12 cellular contexts compared by ENCODE assay signal in the genomic region with DNA sequence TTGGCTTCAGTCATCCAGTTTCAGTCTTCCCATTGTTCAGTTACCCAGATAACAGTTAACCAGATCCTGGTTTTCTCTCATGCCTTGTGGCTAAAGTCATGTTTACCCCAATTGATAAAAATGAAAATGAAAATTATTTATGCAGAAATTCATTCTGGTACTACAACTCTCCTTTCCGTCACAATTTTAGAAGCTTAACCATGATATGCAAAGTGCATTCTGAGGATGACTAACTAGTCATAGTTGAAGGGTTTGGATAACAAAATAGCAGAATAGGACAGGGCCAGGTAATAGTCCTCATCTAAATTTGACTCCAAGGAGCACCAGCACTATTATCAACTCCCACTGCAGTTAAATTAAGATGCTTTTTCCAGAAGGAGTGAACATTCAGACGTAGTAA.
DNase-seq lines count a peak whose midpoint lies in the region; ATAC-seq lines count a peak whose summit lies in the region.
"Had no signal": no experiment of that assay in that cellular context is flagged by ENCODE, and none has a peak within 500 bp of the region (broad histone marks: within the 10 kb centered on the region; RNA-seq: fewer than 3 reads in every experiment).

No MANE protein-coding gene starts in this region.

- no peaks in the 10 kb centered on the region for H3K9me3 Mint-ChIP-seq in activated CD8-positive, alpha-beta memory T cell treated with anti-CD3 and anti-CD28 coated beads, Interleukin-2, amount 10 ng/mL, durations not matched to agents 7 days and 5 days (ENCODE audit: low read depth)
- H3K9me3 Mint-ChIP-seq: activated T-helper 17 cell treated with anti-CD3 and anti-CD28 coated beads, Interleukin-2, amount 50 U/mL, for 72 hours had no signal

- peak; percentile 0 for DNase-seq in putamen (ENCODE audit: low spot score)
- no peak for DNase-seq in NCI-H510A (lab: John Stamatoyannopoulos, UW)
- DNase-seq in activated CD8-positive, alpha-beta memory T cell treated with anti-CD3 and anti-CD28 coated beads, Interleukin-2, amount 10 ng/mL, durations not matched to agents 7 days and 5 days: no peak
- DNase-seq in left cardiac atrium: no peak
- no peak for DNase-seq in GOT3 (lab: John Stamatoyannopoulos, UW)
- DNase-seq: CD4-positive, alpha-beta memory T cell; glutamatergic neuron; NCI-H1694 treated with DMSO at 0.1 percent for 48 hours had no signal

- H3K27ac Mint-ChIP-seq in activated CD8-positive, alpha-beta memory T cell treated with anti-CD3 and anti-CD28 coated beads, Interleukin-2, amount 10 ng/mL, durations not matched to agents 7 days and 5 days: no peak overlapping the region
- H3K27ac Mint-ChIP-seq: activated T-helper 17 cell treated with anti-CD3 and anti-CD28 coated beads, Interleukin-2, amount 50 U/mL, for 72 hours; CD4-positive, alpha-beta memory T cell had no signal

- H3K36me3 Mint-ChIP-seq in activated CD8-positive, alpha-beta memory T cell treated with anti-CD3 and anti-CD28 coated beads, Interleukin-2, amount 10 ng/mL, durations not matched to agents 7 days and 5 days: no peaks in the 10 kb centered on the region
- H3K36me3 Mint-ChIP-seq: CD4-positive, alpha-beta memory T cell had no signal

- intact Hi-C loops in left cardiac atrium (cut with DNase I): no loop called here

- H3K4me1 Mint-ChIP-seq in activated CD8-positive, alpha-beta memory T cell treated with anti-CD3 and anti-CD28 coated beads, Interleukin-2, amount 10 ng/mL, durations not matched to agents 7 days and 5 days: no peaks in the 10 kb centered on the region
- H3K4me1 Mint-ChIP-seq: activated T-helper 17 cell treated with anti-CD3 and anti-CD28 coated beads, Interleukin-2, amount 50 U/mL, for 72 hours had no signal

- CTCF ChIA-PET in activated CD8-positive, alpha-beta memory T cell treated with anti-CD3 and anti-CD28 coated beads, Interleukin-2, amount 10 ng/mL, durations not matched to agents 7 days and 5 days (lab: Charles Lee): no interaction called here

- H3K4me3 Mint-ChIP-seq in activated CD8-positive, alpha-beta memory T cell treated with anti-CD3 and anti-CD28 coated beads, Interleukin-2, amount 10 ng/mL, durations not matched to agents 7 days and 5 days: no peak overlapping the region
- H3K4me3 Mint-ChIP-seq: activated T-helper 17 cell treated with anti-CD3 and anti-CD28 coated beads, Interleukin-2, amount 50 U/mL, for 72 hours; CD4-positive, alpha-beta memory T cell had no signal

- peak; percentile 96 for ATAC-seq in GM19043 (IDR thresholded peaks at IDR 0.05; ENCODE audit: low read depth, unreplicated experiment)
- peak; percentile 94 for ATAC-seq in GM21737 (IDR thresholded peaks at IDR 0.05; ENCODE audit: unreplicated experiment)
- peak; percentile 97 for ATAC-seq in HG03108 (IDR thresholded peaks at IDR 0.05; ENCODE audit: unreplicated experiment)
- ATAC-seq in activated CD8-positive, alpha-beta memory T cell treated with anti-CD3 and anti-CD28 coated beads, Interleukin-2, amount 10 ng/mL, durations not matched to agents 7 days and 5 days: no peak
- no peak for ATAC-seq in left cardiac atrium
- ATAC-seq: activated T-helper 17 cell treated with anti-CD3 and anti-CD28 coated beads, Interleukin-2, amount 50 U/mL, for 72 hours had no signal

- H3K27me3 Mint-ChIP-seq in activated CD8-positive, alpha-beta memory T cell treated with anti-CD3 and anti-CD28 coated beads, Interleukin-2, amount 10 ng/mL, durations not matched to agents 7 days and 5 days: peaks cover 10% of the 10 kb centered on the region

Comparison
In these comparisons a context has a peak if more than half of its experiments do, and no peak if none do; other contexts are left out.
1. ATAC-seq: peak in GM19043 (single experiment), GM21737 (single experiment) and HG03108 (single experiment); none in activated CD8-positive, alpha-beta memory T cell treated with anti-CD3 and anti-CD28 coated beads, Interleukin-2, amount 10 ng/mL, durations not matched to agents 7 days and 5 days (single experiment) and left cardiac atrium (0 of 2).